ENCODE assay signal across 9 cellular contexts in genomic region chr15:67106764-67107013, GRCh38. TPM values are rescaled to one million over a fixed set of nuclear protein-coding genes. Genes with fewer than 3 reads are reported as not detected.
A peak's percentile ranks its signal among the peaks of the same experiment; 100 is the strongest.
DNase-seq lines count a peak whose midpoint lies in the region; ATAC-seq and TF ChIP-seq lines count a peak whose summit lies in the region.
"Had no signal": no experiment of that assay in that cellular context is flagged by ENCODE, and none has a peak within 500 bp of the region (broad histone marks: within the 10 kb centered on the region; RNA-seq: fewer than 3 reads in every experiment).

No MANE protein-coding gene starts in this region.

- H3K9me3 Mint-ChIP-seq in brain (peaks cover 11 to 17% (median 16%) of the 10 kb centered on the region in 5 experiments), naive B cell (peaks cover 0 to 8% (median 2%) of the 10 kb centered on the region in 7 donors)

- H3K27ac Mint-ChIP-seq in brain (peak overlapping the region in 4 of 5 experiments; percentile 29 to 81 (median 48)), naive B cell (peak overlapping the region in 4 of 6 donors; percentile 34 to 96 (median 93))

- H3K4me1 Mint-ChIP-seq in brain: peaks cover 71% of the 10 kb centered on the region
- peaks cover 0 to 45% (median 0%) of the 10 kb centered on the region in 3 donors for H3K4me1 Mint-ChIP-seq in naive B cell

- no peak overlapping the region for H3K4me3 Mint-ChIP-seq in brain
- peak overlapping the region in 5 of 8 donors; percentile 15 to 74 (median 62) for H3K4me3 Mint-ChIP-seq in naive B cell

- intact Hi-C loops in left ventricle myocardium inferior (cut with micrococcal nuclease) (no loop called here), cardiac septum (cut with DNase I) (no loop called here), uterus (cut with DNase I; ENCODE audit: low total_unique reads) (no loop called here)

- H3K4me3 ChIP-seq in left ventricle myocardium inferior (no peak overlapping the region), uterus (no peak overlapping the region), BE2C (ENCODE audit: low read depth, low read length) (no peak overlapping the region)

- H3K27me3 ChIP-seq in left ventricle myocardium inferior (ENCODE audit: low read depth) (no peaks in the 10 kb centered on the region), uterus (no peaks in the 10 kb centered on the region), BE2C (no peaks in the 10 kb centered on the region)

- TF ChIP-seq POLR2A in uterus (IDR thresholded peaks at IDR 0.05): no peak

- H3K27me3 Mint-ChIP-seq in brain (no peaks in the 10 kb centered on the region), naive B cell (no peaks in the 10 kb centered on the region)

- H3K36me3 Mint-ChIP-seq in brain: peaks cover 17% of the 10 kb centered on the region
- peaks cover 11 to 14% of the 10 kb centered on the region in 2 donors for H3K36me3 Mint-ChIP-seq in naive B cell

- H3K4me1 ChIP-seq in left ventricle myocardium inferior: peaks cover 90% of the 10 kb centered on the region
- H3K4me1 ChIP-seq in uterus: peaks cover 16 to 29% of the 10 kb centered on the region in 2 donors
- H3K4me1 ChIP-seq in BE2C: peaks cover 2% of the 10 kb centered on the region; the same call in 1 of the 2 replicates

- DNase-seq in left ventricle myocardium inferior (no peak), cardiac septum (ENCODE audit: low spot score) (no peak), naive B cell (no peak), uterus (no peak), BE2C (no peak)
- no peak for DNase-seq in effector CD4-positive, alpha-beta T cell
- DNase-seq: NCI-H526 treated with DMSO at 0.1 percent for 48 hours had no signal

- no peak for TF ChIP-seq CTCF in left ventricle myocardium inferior (IDR thresholded peaks at IDR 0.05; ENCODE audit: borderline replicate concordance)
- TF ChIP-seq CTCF in brain (conservative IDR thresholded peaks at IDR 0.05): no peak
- no peak for TF ChIP-seq CTCF in uterus (IDR thresholded peaks at IDR 0.05)
- TF ChIP-seq CTCF in BE2C (IDR thresholded peaks at IDR 0.05; ENCODE audit: low read depth, low read length): no peak

- peaks cover 9% of the 10 kb centered on the region for H3K9me3 ChIP-seq in left ventricle myocardium inferior (replicated peaks)
- H3K9me3 ChIP-seq in uterus: no peaks in the 10 kb centered on the region
- no peaks in the 10 kb centered on the region; the same call in 1 of the 2 replicates for H3K9me3 ChIP-seq in BE2C

- H3K36me3 ChIP-seq in left ventricle myocardium inferior (no peaks in the 10 kb centered on the region), uterus (no peaks in the 10 kb centered on the region), BE2C (no peaks in the 10 kb centered on the region)

- H3K27ac ChIP-seq in left ventricle myocardium inferior (replicated peaks) (peak overlapping the region; percentile 60), uterus (peak overlapping the region; percentile 60 to 81)

- ATAC-seq in naive B cell (ENCODE audit: low read depth in 2 of 2) (no peak), GM18867 (IDR thresholded peaks at IDR 0.05; ENCODE audit: unreplicated experiment) (no peak)

RNA-seq across cellular contexts. Expression of gene SMAD3, which starts 41.3 kb away (rescaled TPM):
- 18.8 TPM for total RNA-seq in left ventricle myocardium inferior
- 18.4 TPM for total RNA-seq in cardiac septum
- polyA plus RNA-seq in brain (ENCODE audit: insufficient read depth, low read depth, low replicate concordance): 7.8 TPM
- 10 to 100 TPM; 34.7 to 68.7 (median 38.0) TPM for polyA plus RNA-seq in naive B cell (ENCODE audit: low read depth in 6 of 6)
- total RNA-seq in uterus: 10 to 100 TPM; 14.3 to 66.9 (median 32.3) TPM
- polyA plus RNA-seq in BE2C (2012; ENCODE audit: insufficient read depth, insufficient read length, low read depth): 2.1 TPM

Comparison
In these comparisons a context has a peak if more than half of its experiments do, and no peak if none do; other contexts are left out.
1. H3K4me3 Mint-ChIP-seq: peak in naive B cell (5 of 8); none in brain (0 of 5).